Comparison of ENCODE assay signal across 3 cellular contexts in the genomic region with DNA sequence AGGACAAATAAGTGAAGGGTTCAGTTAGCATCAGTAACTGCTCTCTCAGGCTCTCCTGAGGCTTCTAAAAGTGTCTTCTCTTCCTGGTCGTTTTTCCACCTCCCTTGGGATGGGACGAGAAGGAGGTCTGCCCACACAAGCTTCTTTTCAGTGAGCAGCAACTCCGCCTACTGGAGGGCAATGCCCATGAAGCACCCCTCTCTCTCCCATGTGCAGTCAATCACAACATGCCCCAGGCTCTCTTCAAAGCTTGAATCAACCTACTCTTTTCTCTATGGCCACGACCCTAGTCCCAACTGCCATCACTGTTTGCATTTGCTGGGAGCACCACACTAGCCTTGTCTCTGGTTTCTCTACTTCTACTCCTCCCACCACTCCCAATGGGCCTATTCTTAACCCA.
TF ChIP-seq lines count a peak whose summit lies in the region.

No MANE protein-coding gene starts in this region.

TF ChIP-seq in GM23338, 12 proteins besides CTCF, POLR2A, EP300 and RAD21 (continues in another document):
- TF ChIP-seq POLR2AphosphoS5 (IDR thresholded peaks at IDR 0.05; ENCODE audit: low read depth), result no peak
- TF ChIP-seq NANOG (IDR thresholded peaks at IDR 0.05; ENCODE audit: borderline replicate concordance), result no peak
- TF ChIP-seq ZNF114 (CRISPR knock-in tag; IDR thresholded peaks at IDR 0.05), result no peak
- TF ChIP-seq EZH2phosphoT487 (IDR thresholded peaks at IDR 0.05; ENCODE audit: unreplicated experiment), result no peak
- no peak for TF ChIP-seq STAT1 (IDR thresholded peaks at IDR 0.05; ENCODE audit: unreplicated experiment)
- TF ChIP-seq ZNF331 (CRISPR knock-in tag; IDR thresholded peaks at IDR 0.05; ENCODE audit: low read depth), result no peak
- TF ChIP-seq JUNB (IDR thresholded peaks at IDR 0.05; ENCODE audit: unreplicated experiment), result no peak
- TF ChIP-seq, protein P1, sequence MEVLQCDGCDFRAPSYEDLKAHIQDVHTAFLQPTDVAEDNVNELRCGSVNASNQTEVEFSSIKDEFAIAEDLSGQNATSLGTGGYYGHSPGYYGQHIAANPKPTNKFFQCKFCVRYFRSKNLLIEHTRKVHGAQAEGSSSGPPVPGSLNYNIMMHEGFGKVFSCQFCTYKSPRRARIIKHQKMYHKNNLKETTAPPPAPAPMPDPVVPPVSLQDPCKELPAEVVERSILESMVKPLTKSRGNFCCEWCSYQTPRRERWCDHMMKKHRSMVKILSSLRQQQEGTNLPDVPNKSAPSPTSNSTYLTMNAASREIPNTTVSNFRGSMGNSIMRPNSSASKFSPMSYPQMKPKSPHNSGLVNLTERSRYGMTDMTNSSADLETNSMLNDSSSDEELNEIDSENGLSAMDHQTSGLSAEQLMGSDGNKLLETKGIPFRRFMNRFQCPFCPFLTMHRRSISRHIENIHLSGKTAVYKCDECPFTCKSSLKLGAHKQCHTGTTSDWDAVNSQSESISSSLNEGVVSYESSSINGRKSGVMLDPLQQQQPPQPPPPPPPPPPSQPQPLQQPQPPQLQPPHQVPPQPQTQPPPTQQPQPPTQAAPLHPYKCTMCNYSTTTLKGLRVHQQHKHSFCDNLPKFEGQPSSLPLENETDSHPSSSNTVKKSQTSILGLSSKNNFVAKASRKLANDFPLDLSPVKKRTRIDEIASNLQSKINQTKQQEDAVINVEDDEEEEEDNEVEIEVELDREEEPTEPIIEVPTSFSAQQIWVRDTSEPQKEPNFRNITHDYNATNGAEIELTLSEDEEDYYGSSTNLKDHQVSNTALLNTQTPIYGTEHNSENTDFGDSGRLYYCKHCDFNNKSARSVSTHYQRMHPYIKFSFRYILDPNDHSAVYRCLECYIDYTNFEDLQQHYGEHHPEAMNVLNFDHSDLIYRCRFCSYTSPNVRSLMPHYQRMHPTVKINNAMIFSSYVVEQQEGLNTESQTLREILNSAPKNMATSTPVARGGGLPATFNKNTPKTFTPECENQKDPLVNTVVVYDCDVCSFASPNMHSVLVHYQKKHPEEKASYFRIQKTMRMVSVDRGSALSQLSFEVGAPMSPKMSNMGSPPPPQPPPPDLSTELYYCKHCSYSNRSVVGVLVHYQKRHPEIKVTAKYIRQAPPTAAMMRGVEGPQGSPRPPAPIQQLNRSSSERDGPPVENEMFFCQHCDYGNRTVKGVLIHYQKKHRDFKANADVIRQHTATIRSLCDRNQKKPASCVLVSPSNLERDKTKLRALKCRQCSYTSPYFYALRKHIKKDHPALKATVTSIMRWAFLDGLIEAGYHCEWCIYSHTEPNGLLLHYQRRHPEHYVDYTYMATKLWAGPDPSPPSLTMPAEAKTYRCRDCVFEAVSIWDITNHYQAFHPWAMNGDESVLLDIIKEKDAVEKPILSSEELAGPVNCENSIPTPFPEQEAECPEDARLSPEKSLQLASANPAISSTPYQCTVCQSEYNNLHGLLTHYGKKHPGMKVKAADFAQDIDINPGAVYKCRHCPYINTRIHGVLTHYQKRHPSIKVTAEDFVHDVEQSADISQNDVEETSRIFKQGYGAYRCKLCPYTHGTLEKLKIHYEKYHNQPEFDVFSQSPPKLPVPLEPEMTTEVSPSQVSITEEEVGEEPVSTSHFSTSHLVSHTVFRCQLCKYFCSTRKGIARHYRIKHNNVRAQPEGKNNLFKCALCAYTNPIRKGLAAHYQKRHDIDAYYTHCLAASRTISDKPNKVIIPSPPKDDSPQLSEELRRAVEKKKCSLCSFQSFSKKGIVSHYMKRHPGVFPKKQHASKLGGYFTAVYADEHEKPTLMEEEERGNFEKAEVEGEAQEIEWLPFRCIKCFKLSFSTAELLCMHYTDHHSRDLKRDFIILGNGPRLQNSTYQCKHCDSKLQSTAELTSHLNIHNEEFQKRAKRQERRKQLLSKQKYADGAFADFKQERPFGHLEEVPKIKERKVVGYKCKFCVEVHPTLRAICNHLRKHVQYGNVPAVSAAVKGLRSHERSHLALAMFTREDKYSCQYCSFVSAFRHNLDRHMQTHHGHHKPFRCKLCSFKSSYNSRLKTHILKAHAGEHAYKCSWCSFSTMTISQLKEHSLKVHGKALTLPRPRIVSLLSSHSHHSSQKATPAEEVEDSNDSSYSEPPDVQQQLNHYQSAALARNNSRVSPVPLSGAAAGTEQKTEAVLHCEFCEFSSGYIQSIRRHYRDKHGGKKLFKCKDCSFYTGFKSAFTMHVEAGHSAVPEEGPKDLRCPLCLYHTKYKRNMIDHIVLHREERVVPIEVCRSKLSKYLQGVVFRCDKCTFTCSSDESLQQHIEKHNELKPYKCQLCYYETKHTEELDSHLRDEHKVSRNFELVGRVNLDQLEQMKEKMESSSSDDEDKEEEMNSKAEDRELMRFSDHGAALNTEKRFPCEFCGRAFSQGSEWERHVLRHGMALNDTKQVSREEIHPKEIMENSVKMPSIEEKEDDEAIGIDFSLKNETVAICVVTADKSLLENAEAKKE (CRISPR knock-in tag; IDR thresholded peaks at IDR 0.05), result no peak
- TF ChIP-seq EZH2 (IDR thresholded peaks at IDR 0.05; ENCODE audit: low read depth, unreplicated experiment), result no peak

TF ChIP-seq in IMR-90, 13 proteins besides CTCF, POLR2A, EP300 and RAD21:
- TF ChIP-seq CHD1 (IDR thresholded peaks at IDR 0.05; ENCODE audit: low read depth, low read length) (no peak), NFE2L2 (IDR thresholded peaks at IDR 0.05; ENCODE audit: low read depth, low read length) (no peak), MAFK (IDR thresholded peaks at IDR 0.05; ENCODE audit: low read depth, low read length) (no peak), SMC3 (IDR thresholded peaks at IDR 0.05; ENCODE audit: low read depth, low read length) (no peak), FOS (IDR thresholded peaks at IDR 0.05; ENCODE audit: low read depth, low read length) (no peak), BHLHE40 (IDR thresholded peaks at IDR 0.05; ENCODE audit: low read depth, low read length) (no peak), CEBPB (IDR thresholded peaks at IDR 0.05; ENCODE audit: low read depth, low read length) (no peak), MAZ (IDR thresholded peaks at IDR 0.05; ENCODE audit: borderline replicate concordance, low read depth, low read length) (no peak), RCOR1 (IDR thresholded peaks at IDR 0.05; ENCODE audit: insufficient replicate concordance, low read length) (no peak), RFX5 (IDR thresholded peaks at IDR 0.05; ENCODE audit: low read depth, low read length) (no peak), MXI1 (IDR thresholded peaks at IDR 0.05; ENCODE audit: borderline replicate concordance, low read depth, low read length) (no peak)
- TF ChIP-seq, protein P2, sequence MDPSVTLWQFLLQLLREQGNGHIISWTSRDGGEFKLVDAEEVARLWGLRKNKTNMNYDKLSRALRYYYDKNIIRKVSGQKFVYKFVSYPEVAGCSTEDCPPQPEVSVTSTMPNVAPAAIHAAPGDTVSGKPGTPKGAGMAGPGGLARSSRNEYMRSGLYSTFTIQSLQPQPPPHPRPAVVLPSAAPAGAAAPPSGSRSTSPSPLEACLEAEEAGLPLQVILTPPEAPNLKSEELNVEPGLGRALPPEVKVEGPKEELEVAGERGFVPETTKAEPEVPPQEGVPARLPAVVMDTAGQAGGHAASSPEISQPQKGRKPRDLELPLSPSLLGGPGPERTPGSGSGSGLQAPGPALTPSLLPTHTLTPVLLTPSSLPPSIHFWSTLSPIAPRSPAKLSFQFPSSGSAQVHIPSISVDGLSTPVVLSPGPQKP (IDR thresholded peaks at IDR 0.05; ENCODE audit: borderline replicate concordance, low read depth, low read length), result no peak
- TF ChIP-seq, protein P3, sequence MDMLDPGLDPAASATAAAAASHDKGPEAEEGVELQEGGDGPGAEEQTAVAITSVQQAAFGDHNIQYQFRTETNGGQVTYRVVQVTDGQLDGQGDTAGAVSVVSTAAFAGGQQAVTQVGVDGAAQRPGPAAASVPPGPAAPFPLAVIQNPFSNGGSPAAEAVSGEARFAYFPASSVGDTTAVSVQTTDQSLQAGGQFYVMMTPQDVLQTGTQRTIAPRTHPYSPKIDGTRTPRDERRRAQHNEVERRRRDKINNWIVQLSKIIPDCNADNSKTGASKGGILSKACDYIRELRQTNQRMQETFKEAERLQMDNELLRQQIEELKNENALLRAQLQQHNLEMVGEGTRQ (IDR thresholded peaks at IDR 0.05; ENCODE audit: low read depth, low read length), result no peak

TF ChIP-seq in H1, 55 proteins besides CTCF, POLR2A, EP300 and RAD21:
- TF ChIP-seq BCL11A (IDR thresholded peaks at IDR 0.05; ENCODE audit: low read depth in 2 of 2, low read length in 2 of 2), result no peak
- no peak for TF ChIP-seq JUND (IDR thresholded peaks at IDR 0.05; ENCODE audit: low read length)
- TF ChIP-seq YY1 (IDR thresholded peaks at IDR 0.05; ENCODE audit: low read depth, low read length), result no peak
- TF ChIP-seq EGR1 (IDR thresholded peaks at IDR 0.05; ENCODE audit: borderline replicate concordance, low read depth, low read length), result no peak
- no peak for TF ChIP-seq SP1 (IDR thresholded peaks at IDR 0.05; ENCODE audit: low read depth, low read length)
- TF ChIP-seq CTBP2 (IDR thresholded peaks at IDR 0.05; ENCODE audit: borderline replicate concordance, insufficient read depth, insufficient read length, low read length), result no peak
- no peak for TF ChIP-seq ZNF274 (IDR thresholded peaks at IDR 0.05; ENCODE audit: borderline replicate concordance, extremely low read depth, low read length)
- TF ChIP-seq BACH1 (IDR thresholded peaks at IDR 0.05; ENCODE audit: low read length), result no peak
- TF ChIP-seq SP2 (IDR thresholded peaks at IDR 0.05; ENCODE audit: low read length), result no peak
